10 cellular contexts compared by ENCODE assay signal in the genomic region with DNA sequence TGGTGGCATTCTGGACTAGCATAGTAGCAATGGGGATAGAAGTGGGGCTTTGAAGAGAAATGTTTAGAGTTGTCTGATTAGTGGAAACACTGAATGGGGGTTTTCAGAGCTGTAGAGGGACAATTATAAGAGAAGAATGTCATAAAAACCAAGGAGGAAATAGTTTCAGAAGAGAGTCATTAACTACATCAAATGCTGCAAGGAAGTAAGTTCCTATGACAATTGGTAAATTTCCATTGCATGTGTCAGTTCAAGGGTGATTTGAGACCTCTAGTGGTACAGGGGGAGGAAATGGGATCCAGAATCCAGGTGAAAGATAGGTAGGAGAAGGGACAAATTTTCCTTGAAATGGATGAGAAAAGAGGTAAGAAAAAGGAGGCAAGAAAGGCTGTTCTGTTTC.
DNase-seq lines count a peak whose midpoint lies in the region; ATAC-seq, FAIRE-seq and TF ChIP-seq lines count a peak whose summit lies in the region.
"Had no signal": no experiment of that assay in that cellular context is flagged by ENCODE, and none has a peak within 500 bp of the region (broad histone marks: within the 10 kb centered on the region; RNA-seq: fewer than 3 reads in every experiment).

No MANE protein-coding gene starts in this region.

- peak; percentile 38 for TF ChIP-seq CTCF in brain microvascular endothelial cell (IDR thresholded peaks at IDR 0.05; ENCODE audit: low read depth, low read length, missing control alignments)

- H3K9me3 ChIP-seq in HAP-1, result no peaks in the 10 kb centered on the region
- no peaks in the 10 kb centered on the region for H3K9me3 ChIP-seq in MG63

- FAIRE-seq in HTR-8/SVneo (lab: Jason Lieb, UNC), result no peak

- in situ Hi-C loops in brain microvascular endothelial cell (cut with HindIII; ENCODE audit: low pct_ligation_motif_present, low sequenced_read_pairs) (no loop called here), HAP-1 (cut with MboI; ENCODE audit: low sequenced_read_pairs) (no loop called here)

- DNase-seq in Daoy (ENCODE audit: low read depth) (peak; percentile 10), HTR-8/SVneo (ENCODE audit: insufficient read length, low spot score) (peak; percentile 9), brain microvascular endothelial cell (no peak), lung microvascular endothelial cell (ENCODE audit: low read depth in 2 of 2) (peak; percentile 34 to 38), AML-193 (lab: John Stamatoyannopoulos, UW) (no peak), HAP-1 (ENCODE audit: low spot score in 2 of 2) (no peak), MG63 (no peak)
- DNase-seq: stimulated activated CD4-positive, alpha-beta T cell treated with anti-CD3 and anti-CD28 coated beads, Interleukin-2, amount 100 ng/mL, for 48 hours had no signal

- no peak for ATAC-seq in GM19397 (IDR thresholded peaks at IDR 0.05; ENCODE audit: unreplicated experiment)

- no peaks in the 10 kb centered on the region for H3K36me3 ChIP-seq in brain microvascular endothelial cell (replicated peaks)
- H3K36me3 ChIP-seq in HAP-1 (replicated peaks), result no peaks in the 10 kb centered on the region
- no peaks in the 10 kb centered on the region for H3K36me3 ChIP-seq in MG63

- H3K27ac ChIP-seq in brain microvascular endothelial cell, result peak overlapping the region; percentile 17
- H3K27ac ChIP-seq: coronary artery had no signal

- no peaks in the 10 kb centered on the region for H3K4me1 ChIP-seq in HAP-1

- H3K27me3 ChIP-seq in brain microvascular endothelial cell (replicated peaks) (no peaks in the 10 kb centered on the region), HAP-1 (ENCODE audit: low read depth) (no peaks in the 10 kb centered on the region), MG63 (no peaks in the 10 kb centered on the region)

- H3K4me3 ChIP-seq in brain microvascular endothelial cell (ENCODE audit: low read depth, low read length) (no peak overlapping the region), HAP-1 (no peak overlapping the region), MG63 (no peak overlapping the region)
- H3K4me3 ChIP-seq: coronary artery had no signal

Comparison
In these comparisons a context has a peak if more than half of its experiments do, and no peak if none do; other contexts are left out.
1. DNase-seq: peak in Daoy (single experiment), HTR-8/SVneo (single experiment) and lung microvascular endothelial cell (2 of 2); none in brain microvascular endothelial cell (single experiment), AML-193 (0 of 2), HAP-1 (0 of 2) and MG63 (single experiment).